ENCODE assay signal across 8 cellular contexts in the genomic region with DNA sequence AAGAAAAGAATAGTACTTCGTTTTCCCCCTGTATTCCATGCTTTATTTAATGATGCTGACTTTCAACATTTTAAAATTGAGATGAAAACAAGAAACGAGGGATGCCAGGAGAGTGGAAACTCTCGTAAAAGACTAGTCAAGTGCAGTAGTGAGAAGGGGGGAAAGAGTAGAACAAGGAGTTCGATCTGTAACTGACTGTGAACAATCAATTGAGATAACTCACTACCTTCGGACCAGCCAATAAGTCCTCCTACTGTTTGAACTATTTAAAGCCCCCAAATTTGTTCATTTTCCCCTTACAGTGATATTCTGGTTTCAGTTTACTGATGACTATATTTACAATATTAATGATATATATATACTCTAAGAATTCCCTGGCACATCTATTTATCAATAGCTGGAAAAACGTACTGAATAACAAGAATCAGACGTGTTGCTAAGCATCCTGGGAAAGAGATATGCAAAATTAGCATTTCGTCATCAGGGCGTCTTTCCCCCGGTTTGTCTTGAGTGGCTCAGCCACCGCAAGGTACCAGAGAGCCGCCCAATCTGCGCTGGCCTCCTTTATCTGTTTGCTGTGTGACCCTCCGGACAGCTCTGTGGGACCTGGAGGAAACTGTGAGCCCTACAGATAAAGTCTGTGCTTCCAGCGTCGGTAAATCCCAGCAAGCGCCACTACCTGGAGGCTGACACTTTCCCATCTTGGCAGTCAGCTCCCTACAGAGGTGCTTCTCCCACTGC. TPM values are rescaled to one million over a fixed set of nuclear protein-coding genes. Genes with fewer than 3 reads are reported as not detected.
DNase-seq lines count a peak whose midpoint lies in the region; ATAC-seq and TF ChIP-seq lines count a peak whose summit lies in the region.

No MANE protein-coding gene starts in this region.

- peaks cover 0 to 10% (median under 1%) of the 10 kb centered on the region in 8 donors for H3K9me3 Mint-ChIP-seq in CD4-positive, alpha-beta memory T cell
- H3K9me3 Mint-ChIP-seq in activated CD8-positive, alpha-beta T cell treated with anti-CD3 and anti-CD28 coated beads for 36 hours = no peaks in the 10 kb centered on the region

- peak overlapping the region; percentile 96 to 100 (median 98) for H3K27ac Mint-ChIP-seq in CD4-positive, alpha-beta memory T cell
- H3K27ac Mint-ChIP-seq in activated CD8-positive, alpha-beta T cell treated with anti-CD3 and anti-CD28 coated beads for 36 hours = peak overlapping the region; percentile 95

- no peaks in the 10 kb centered on the region for H3K9me3 ChIP-seq in CD4-positive, alpha-beta memory T cell (ENCODE audit: control insufficient read depth in 1 of 2, low read length in 2 of 2)
- H3K9me3 ChIP-seq in lung (ENCODE audit: control insufficient read depth in 2 of 2, insufficient read depth in 1 of 2, low read length in 1 of 2) = no peaks in the 10 kb centered on the region

- H3K36me3 Mint-ChIP-seq in CD4-positive, alpha-beta memory T cell = peaks cover 0 to 20% of the 10 kb centered on the region in 2 donors
- no peaks in the 10 kb centered on the region for H3K36me3 Mint-ChIP-seq in activated CD8-positive, alpha-beta T cell treated with anti-CD3 and anti-CD28 coated beads for 36 hours (ENCODE audit: low read depth)

- intact Hi-C loops in CD4-positive, alpha-beta memory T cell (cut with micrococcal nuclease) = loop anchor here (1.0 to 10.0 kb wide), 6 partner anchors 18 to 278 kb away; a partner anchor contains a TSS
- intact Hi-C loops in activated CD8-positive, alpha-beta T cell treated with anti-CD3 and anti-CD28 coated beads for 36 hours (cut with micrococcal nuclease) = loop anchor here (1.0 kb wide), 1 partner anchor 104 kb away; no protein-coding TSS in a partner anchor

- H3K4me3 Mint-ChIP-seq in CD4-positive, alpha-beta memory T cell = peak overlapping the region; percentile 93 to 99 (median 98)
- peak overlapping the region; percentile 90 for H3K4me3 Mint-ChIP-seq in activated CD8-positive, alpha-beta T cell treated with anti-CD3 and anti-CD28 coated beads for 36 hours

- no peaks in the 10 kb centered on the region for H3K27me3 ChIP-seq in CD4-positive, alpha-beta memory T cell (ENCODE audit: insufficient read depth, low read length)
- no peaks in the 10 kb centered on the region for H3K27me3 ChIP-seq in lung (ENCODE audit: control insufficient read depth, insufficient read depth)

- CTCF ChIA-PET in CD4-positive, alpha-beta memory T cell (lab: Charles Lee; ENCODE audit: partially characterized antibody) = interaction anchor here (0.9 to 4.2 kb wide), 5 partner anchors 19 to 159 kb away, joined by 3 to 26 read pairs (median 5); a partner anchor contains a TSS
- CTCF ChIA-PET in activated CD8-positive, alpha-beta T cell treated with anti-CD3 and anti-CD28 coated beads for 36 hours (lab: Charles Lee) = interaction anchor here (0.9 to 2.5 kb wide), 4 partner anchors 19 to 86 kb away, joined by 3 to 18 read pairs (median 10); no protein-coding TSS in a partner anchor

- no peaks in the 10 kb centered on the region for H3K36me3 ChIP-seq in CD4-positive, alpha-beta memory T cell (ENCODE audit: insufficient read depth, low read length)
- H3K36me3 ChIP-seq in lung (ENCODE audit: control insufficient read depth in 2 of 2, insufficient read depth in 2 of 2, low read length in 2 of 2) = no peaks in the 10 kb centered on the region

- H3K4me1 Mint-ChIP-seq in CD4-positive, alpha-beta memory T cell = peaks cover 27 to 59% (median 45%) of the 10 kb centered on the region in 4 donors
- peaks cover 44% of the 10 kb centered on the region for H3K4me1 Mint-ChIP-seq in activated CD8-positive, alpha-beta T cell treated with anti-CD3 and anti-CD28 coated beads for 36 hours (ENCODE audit: low read depth)

- peaks cover 46% of the 10 kb centered on the region for H3K4me1 ChIP-seq in CD4-positive, alpha-beta memory T cell (ENCODE audit: insufficient read depth, low read length)
- peaks cover 0 to 5% of the 10 kb centered on the region in 2 donors for H3K4me1 ChIP-seq in lung (ENCODE audit: control insufficient read depth in 2 of 2, insufficient read depth in 2 of 2, low read length in 2 of 2)

- H3K27me3 Mint-ChIP-seq in CD4-positive, alpha-beta memory T cell = peaks cover 2 to 5% of the 10 kb centered on the region in 2 donors
- peaks cover 4% of the 10 kb centered on the region for H3K27me3 Mint-ChIP-seq in activated CD8-positive, alpha-beta T cell treated with anti-CD3 and anti-CD28 coated beads for 36 hours

- ATAC-seq in GM19455 (IDR thresholded peaks at IDR 0.05; ENCODE audit: unreplicated experiment) = peak; percentile 90
- ATAC-seq in activated CD8-positive, alpha-beta T cell treated with anti-CD3 and anti-CD28 coated beads for 36 hours = peak; percentile 81
- peak; percentile 91 for ATAC-seq in lung (ENCODE audit: insufficient read depth, low FRiP score)

- peak overlapping the region; percentile 95 to 98 for H3K4me3 ChIP-seq in CD4-positive, alpha-beta memory T cell (ENCODE audit: low read length in 2 of 2)
- peak overlapping the region; percentile 76 for H3K4me3 ChIP-seq in lung

- no peak for TF ChIP-seq CTCF in activated CD8-positive, alpha-beta T cell treated with anti-CD3 and anti-CD28 coated beads for 36 hours (IDR thresholded peaks at IDR 0.05)
- no peak for TF ChIP-seq CTCF in lung (IDR thresholded peaks at IDR 0.05; ENCODE audit: control extremely low read depth, extremely low read depth)

- peak; percentile 89 to 91 (median 90) for DNase-seq in CD4-positive, alpha-beta memory T cell
- peak; percentile 81 for DNase-seq in HK-2 (ENCODE audit: unreplicated experiment)
- peak; percentile 94 for DNase-seq in NCI-H82 treated with DMSO at 0.1 percent for 48 hours (lab: John Stamatoyannopoulos, UW; ENCODE audit: unreplicated experiment)
- peak; percentile 90 for DNase-seq in activated CD8-positive, alpha-beta T cell treated with anti-CD3 and anti-CD28 coated beads for 36 hours
- DNase-seq in effector CD4-positive, alpha-beta T cell = peak; percentile 78
- DNase-seq in lung (ENCODE audit: low spot score) = peak; percentile 82
- peak; percentile 43 to 69 (median 66) for DNase-seq in stimulated activated CD4-positive, alpha-beta T cell treated with anti-CD3 and anti-CD28 coated beads, TNF-alpha, amount 100 ng/mL, for 48 hours (ENCODE audit: low read depth in 3 of 3)

- H3K27ac ChIP-seq in CD4-positive, alpha-beta memory T cell (ENCODE audit: low read depth, low read length) = peak overlapping the region; percentile 83
- H3K27ac ChIP-seq in lung (ENCODE audit: low read depth in 1 of 2, low read length in 1 of 2) = peak overlapping the region; percentile 71 to 86

- POLR2A ChIA-PET in CD4-positive, alpha-beta memory T cell (lab: Charles Lee; ENCODE audit: partially characterized antibody) = interaction anchor here (0.7 to 2.1 kb wide), 13 partner anchors 14 to 289 kb away, joined by 3 to 9 read pairs (median 3); a partner anchor contains a TSS
- POLR2A ChIA-PET in activated CD8-positive, alpha-beta T cell treated with anti-CD3 and anti-CD28 coated beads for 36 hours (lab: Charles Lee) = interaction anchor here (0.9 to 2.2 kb wide), 7 partner anchors 12 to 77 kb away, joined by 3 to 11 read pairs (median 6); no protein-coding TSS in a partner anchor

- WGBS in lung, 2 donors = 0% methylated on average over 17 of the region's 17 CpGs

RNA-seq across cellular contexts. Expression of a gene that starts 41.1 kb away (rescaled TPM):
- total RNA-seq in CD4-positive, alpha-beta memory T cell = 10 to 100 TPM; 82.8 to 87.1 TPM
- polyA plus RNA-seq in CD4-positive, alpha-beta memory T cell = 100 to 1,000 TPM; 102 to 125 TPM
- total RNA-seq in activated CD8-positive, alpha-beta T cell treated with anti-CD3 and anti-CD28 coated beads for 36 hours = 10 to 100 TPM; 72.6 to 75.7 TPM
- total RNA-seq in lung = 100 to 1,000 TPM in 1 of 2 donors, 10 to 100 TPM in 1; 90.6 to 213 TPM
- 100 to 1,000 TPM in 1 of 2 donors, 10 to 100 TPM in 1; 48.6 to 204 TPM for polyA plus RNA-seq in lung

Comparison
In these comparisons a context has a peak if more than half of its experiments do, and no peak if none do; other contexts are left out.
1. Peak in every context shown above with its lines: DNase-seq, ATAC-seq, H3K4me3 ChIP-seq and H3K27ac ChIP-seq.